In the genomic region with DNA sequence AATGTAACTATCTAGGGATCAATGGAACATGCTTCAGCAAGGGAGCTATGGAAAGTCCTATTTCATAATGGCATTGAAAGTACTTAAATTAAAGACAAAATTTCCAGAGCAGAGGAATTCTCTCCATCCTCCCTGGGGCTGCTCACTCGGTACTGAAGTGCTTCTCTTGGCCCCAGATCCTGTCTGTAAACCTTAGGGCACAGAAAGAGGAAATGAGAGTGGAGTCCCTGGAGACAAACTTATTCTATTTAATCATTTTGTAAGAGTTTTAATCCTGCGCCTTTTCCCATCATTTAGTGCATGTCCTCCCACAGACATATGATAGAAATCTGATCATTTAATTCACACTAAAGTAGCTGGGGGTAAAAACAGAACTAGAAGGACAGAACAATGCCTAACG, we compare ENCODE assay signal across 19 cellular contexts. TPM values are rescaled to one million over a fixed set of nuclear protein-coding genes. Genes with fewer than 3 reads are reported as not detected.
DNase-seq lines count a peak whose midpoint lies in the region; ATAC-seq, FAIRE-seq and TF ChIP-seq lines count a peak whose summit lies in the region.
"Had no signal": no experiment of that assay in that cellular context is flagged by ENCODE, and none has a peak within 500 bp of the region (broad histone marks: within the 10 kb centered on the region; RNA-seq: fewer than 3 reads in every experiment).

No MANE protein-coding gene starts in this region.

- WGBS in GM12878 (ENCODE audit: insufficient coverage, insufficient replicate concordance, low lambda C conversion rate, missing lambda C conversion rate), result 0% methylated on average over 3 of the region's 3 CpGs
- WGBS in ovary, 3 donors, result 69 to 83% (median 80%) methylated on average over 3 of the region's 3 CpGs

- peak; percentile 44; the same call in 2 of the 3 replicates for ATAC-seq in GM12878
- ATAC-seq in HG02840 (IDR thresholded peaks at IDR 0.05; ENCODE audit: low FRiP score, unreplicated experiment), result no peak
- no peak for ATAC-seq in GM18519 (IDR thresholded peaks at IDR 0.05; ENCODE audit: low FRiP score, unreplicated experiment)
- ATAC-seq: CD8-positive, alpha-beta T cell; GM23338; K562 had no signal

- H3K9ac ChIP-seq in GM12878 (ENCODE audit: control insufficient read depth, insufficient read depth, low read length) (no peak overlapping the region), neural progenitor cell (no peak overlapping the region)

- peaks cover 80% of the 10 kb centered on the region for H3F3A ChIP-seq in neural progenitor cell (ENCODE audit: low read depth)

- H3K4me3 Mint-ChIP-seq in neural progenitor cell, result no peak overlapping the region
- H3K4me3 Mint-ChIP-seq: CD8-positive, alpha-beta T cell; GM23338 had no signal

- no peak overlapping the region for H3K27ac ChIP-seq in GM12878 (ENCODE audit: control insufficient read depth, insufficient read depth)
- peak overlapping the region; percentile 46 for H3K27ac ChIP-seq in neural progenitor cell
- no peak overlapping the region for H3K27ac ChIP-seq in substantia nigra (ENCODE audit: low read depth, low read length, poor library complexity, severe bottlenecking)
- H3K27ac ChIP-seq in ovary, result no peak overlapping the region
- H3K27ac ChIP-seq: PC-9 had no signal

- POLR2A ChIA-PET in GM12878 (lab: Charles Lee), result no interaction called here

- H3K4me2 ChIP-seq in GM12878 (ENCODE audit: control insufficient read depth, insufficient read depth), result no peak overlapping the region
- H3K4me2 ChIP-seq in neural progenitor cell, result peak overlapping the region; percentile 3
- H3K4me2 ChIP-seq: GM23338, PC-9 had no signal

- H3K4me3 ChIP-seq in NB4 (ENCODE audit: low read depth, low read length), result no peak overlapping the region
- H3K4me3 ChIP-seq in GM12878, result no peak overlapping the region
- H3K4me3 ChIP-seq in neural progenitor cell, result no peak overlapping the region
- H3K4me3 ChIP-seq in ovary, result no peak overlapping the region
- H3K4me3 ChIP-seq: GM23338, K562, PC-9 had no signal

- TF ChIP-seq POLR2A in GM12891 (IDR thresholded peaks at IDR 0.05; ENCODE audit: low read depth, low read length), result no peak
- TF ChIP-seq POLR2A in NB4 (IDR thresholded peaks at IDR 0.05; ENCODE audit: extremely low read depth, insufficient read length), result no peak
- no peak for TF ChIP-seq POLR2A in GM12878 (IDR thresholded peaks at IDR 0.05; ENCODE audit: low read depth, low read length)
- TF ChIP-seq POLR2A in ovary (IDR thresholded peaks at IDR 0.05), result no peak

- H3K79me2 ChIP-seq in GM12878 (ENCODE audit: control insufficient read depth, insufficient read depth, low read length) (no peaks in the 10 kb centered on the region), neural progenitor cell (ENCODE audit: low read depth) (no peaks in the 10 kb centered on the region)

- TF ChIP-seq CTCF in NB4 (IDR thresholded peaks at IDR 0.05; ENCODE audit: low read depth, low read length) (no peak), GM12878 (IDR thresholded peaks at IDR 0.05 in 2 of 3, conservative IDR thresholded peaks at IDR 0.05 in 1 of 3; ENCODE audit: control insufficient read depth in 2 of 3, extremely low read depth in 1 of 3, insufficient read depth in 1 of 3, low read depth in 3 of 3, low read length in 3 of 3) (no peak), neural progenitor cell (IDR thresholded peaks at IDR 0.05) (no peak), ovary (IDR thresholded peaks at IDR 0.05) (no peak)

- no peak for DNase-seq in GM12891 (ENCODE audit: insufficient read length, low spot score)
- DNase-seq in NB4 (ENCODE audit: low read depth), result peak; percentile 30
- no peak for DNase-seq in GM12878 (ENCODE audit: low read depth, low spot score)
- no peak for DNase-seq in neural progenitor cell (ENCODE audit: low spot score)
- no peak for DNase-seq in substantia nigra (lab: John Stamatoyannopoulos, UW)
- no peak for DNase-seq in ovary
- DNase-seq: CD8-positive, alpha-beta T cell; DMS79; NCI-H1105 treated with DMSO at 0.1 percent for 48 hours; NCI-H1694 treated with DMSO at 0.1 percent for 48 hours; NCI-H526 treated with DMSO at 0.1 percent for 48 hours; PC-9; SW 1271 had no signal

- CTCF ChIA-PET in GM12878 (lab: Yijun Ruan, JAX), result interaction anchor here (0.9 to 1.8 kb wide), 4 partner anchors 8 to 655 kb away, joined by 3 to 5 read pairs (median 3); no protein-coding TSS in a partner anchor

- no peaks in the 10 kb centered on the region for H3K36me3 Mint-ChIP-seq in neural progenitor cell
- H3K36me3 Mint-ChIP-seq: CD8-positive, alpha-beta T cell had no signal

- RAD21 ChIA-PET in GM12878 (lab: Charles Lee; ENCODE audit: unreplicated experiment), result no interaction called here

- H2AFZ ChIP-seq in GM12878 (ENCODE audit: control insufficient read depth, low read depth, low read length) (no peak overlapping the region), neural progenitor cell (replicated peaks) (no peak overlapping the region)
- H2AFZ ChIP-seq: GM23338, PC-9 had no signal

- H3K27ac Mint-ChIP-seq in neural progenitor cell, result peak overlapping the region; percentile 65
- H3K27ac Mint-ChIP-seq: CD8-positive, alpha-beta T cell; GM23338 had no signal

- TF ChIP-seq EP300 in GM12878 (IDR thresholded peaks at IDR 0.05; ENCODE audit: borderline replicate concordance in 1 of 2, control insufficient read depth in 1 of 2, low read depth in 2 of 2, low read length in 2 of 2), result no peak
- no peak for TF ChIP-seq EP300 in ovary (IDR thresholded peaks at IDR 0.05)

- BruUV-seq in GM12878 (replicated peaks; lab: Mats Ljungman, UMichigan), result no TSS peak

- H3K36me3 ChIP-seq in GM12878 (ENCODE audit: control insufficient read depth in 2 of 2, insufficient read depth in 2 of 2, low read length in 1 of 2) (no peaks in the 10 kb centered on the region), neural progenitor cell (no peaks in the 10 kb centered on the region), ovary (no peaks in the 10 kb centered on the region)

- H3K4me1 ChIP-seq in GM12878 (ENCODE audit: control insufficient read depth, insufficient read depth, low read length) (no peaks in the 10 kb centered on the region), neural progenitor cell (peaks cover 81% of the 10 kb centered on the region), ovary (ENCODE audit: insufficient read depth) (no peaks in the 10 kb centered on the region)

- H3K9me3 Mint-ChIP-seq in neural progenitor cell, result peaks cover 3% of the 10 kb centered on the region
- H3K9me3 Mint-ChIP-seq: CD8-positive, alpha-beta T cell; GM23338 had no signal

- H4K20me1 ChIP-seq in GM12878 (ENCODE audit: control insufficient read depth, insufficient read depth) (no peaks in the 10 kb centered on the region), neural progenitor cell (ENCODE audit: low read depth) (no peaks in the 10 kb centered on the region)

- SMC1A ChIA-PET in GM12878 (lab: Charles Lee; ENCODE audit: uncharacterized antibody, unreplicated experiment), result no interaction called here

- no peaks in the 10 kb centered on the region for H3K27me3 ChIP-seq in GM12878 (replicated peaks in 1 of 2; ENCODE audit: control insufficient read depth in 2 of 2, insufficient read depth in 2 of 2, low read length in 1 of 2)
- H3K27me3 ChIP-seq in neural progenitor cell, result no peaks in the 10 kb centered on the region
- H3K27me3 ChIP-seq in ovary, result no peaks in the 10 kb centered on the region

- in situ Hi-C loops in GM12878 (cut with MboI), result no loop called here

- FAIRE-seq in GM12891 (lab: Jason Lieb, UNC), result no peak
- no peak for FAIRE-seq in GM12878 (lab: Jason Lieb, UNC)
- FAIRE-seq: D721Med, K562 had no signal

- intact Hi-C loops in GM12878 (cut with micrococcal nuclease; ENCODE audit: unreplicated experiment), result no loop called here
- intact Hi-C loops in ovary (cut with DNase I), result no loop called here

- TF ChIP-seq RAD21 in GM12878 (IDR thresholded peaks at IDR 0.05; ENCODE audit: insufficient read depth, low read depth, low read length), result no peak

- H3K4me1 Mint-ChIP-seq in neural progenitor cell, result peaks cover 78% of the 10 kb centered on the region

- peaks cover 5% of the 10 kb centered on the region for H3K27me3 Mint-ChIP-seq in neural progenitor cell (ENCODE audit: insufficient read depth, low read depth)

- H3K9me3 ChIP-seq in GM12878 (replicated peaks; ENCODE audit: control insufficient read depth, insufficient read depth, low read length), result no peaks in the 10 kb centered on the region; the same call in 2 of the 3 replicates
- no peaks in the 10 kb centered on the region for H3K9me3 ChIP-seq in neural progenitor cell (ENCODE audit: low read depth)
- H3K9me3 ChIP-seq in ovary, result no peaks in the 10 kb centered on the region

TF ChIP-seq in GM12891, 5 proteins besides CTCF, POLR2A, EP300 and RAD21:
- no peak for TF ChIP-seq PAX5 (IDR thresholded peaks at IDR 0.05; ENCODE audit: insufficient read depth, low read length, severe bottlenecking)
- TF ChIP-seq SPI1 (IDR thresholded peaks at IDR 0.05; ENCODE audit: low read depth, low read length), result peak; percentile 72
TF ChIP-seq in GM12891: peak in this region for 1.

TF ChIP-seq in GM12878, 131 proteins besides CTCF, POLR2A, EP300 and RAD21 (continues in another document):
- TF ChIP-seq CHD2 (IDR thresholded peaks at IDR 0.05; ENCODE audit: borderline replicate concordance, low read depth, low read length), result no peak

RNA-seq across cellular contexts. Expression of a gene that starts 20.9 kb away (rescaled TPM):
- polyA plus RNA-seq in GM12891 (2012; ENCODE audit: low read depth, missing spikeins), result not detected
- total RNA-seq in GM12878 (2013; cell fraction: nucleolus; rRNA removed), result 0.10 TPM in 1 of 2 replicates, not detected in the other
- total RNA-seq in GM12878 (2014; rRNA removed) (0.05 TPM in 1 of 2 replicates, not detected in the other), GM12878 (2014; rRNA removed; fragmentation: Illumina TruSeq; extraction: Trizol) (not detected in 2 replicates), GM12878 (2021) (0.08 TPM in 1 of 2 replicates, not detected in the other), neural progenitor cell (ENCODE audit: low replicate concordance) (209 and 285 TPM in 2 replicates), ovary (1 to 10 TPM in 5 of 7 donors, under 1 TPM in 2; 0.25 to 7.0 (median 3.6) TPM)
- polyA plus RNA-seq in GM12878 (2011; ENCODE audit: low read depth), result not detected
- polyA plus RNA-seq in GM12878 (2011; rRNA removed) (not detected in 2 replicates), GM12878 (2014; fragmentation: Illumina TruSeq; extraction: Trizol) (not detected in 2 replicates), GM12878 (2014; fragmentation: Nextera tagmentation; extraction: Ambion mirVana) (under 1 TPM in 1 of 2 experiments, not detected in 1; 0.04 TPM), GM12878 (2014; rRNA removed) (not detected in 2 replicates), GM12878 (2016; fragmentation: Nextera tagmentation; extraction: Ambion mirVana) (not detected), ovary (10 to 100 TPM in 1 of 2 donors, 1 to 10 TPM in 1; 1.2 to 25.8 TPM)
- polyA plus RNA-seq in GM12878 (2011; cell fraction: cytosol; rRNA removed), result 0.01 TPM in 1 of 2 replicates, not detected in the other
- not detected in 2 replicates for polyA plus RNA-seq in GM12878 (2011; cell fraction: nucleus; rRNA removed)
- polyA plus RNA-seq in GM12878 (2012), result not detected in 2 replicates
- polyA minus RNA-seq in GM12878 (2011; rRNA and poly(A)+ RNA removed), result 0.05 TPM in 1 of 2 replicates, not detected in the other
- polyA minus RNA-seq in GM12878 (2011; cell fraction: cytosol; rRNA and poly(A)+ RNA removed), result not detected in 2 replicates
- polyA minus RNA-seq in GM12878 (2011; cell fraction: nucleus; rRNA and poly(A)+ RNA removed), result not detected in 2 replicates
- total RNA-seq: CD8-positive, alpha-beta T cell; K562; SK-MEL-5 had no signal
- polyA plus RNA-seq: K562 had no signal

Comparison
In these comparisons a context has a peak if more than half of its experiments do, and no peak if none do; other contexts are left out.
1. RNA of a gene that starts 20.9 kb away (total RNA-seq): 209 to 285 TPM in neural progenitor cell; 0.25 to 7.0 TPM in ovary and 0.05 to 0.10 TPM in GM12878; every median in the first group is over 10 times any median in the second.